27 cellular contexts compared by ENCODE assay signal in genomic region chr22:40302149-40302548, GRCh38.
"Had no signal": no experiment of that assay in that cellular context is flagged by ENCODE, and none has a peak within 500 bp of the region (broad histone marks: within the 10 kb centered on the region; RNA-seq: fewer than 3 reads in every experiment).

No MANE protein-coding gene starts in this region.

- H3K27ac ChIP-seq: ascending aorta, breast epithelium, cardiac muscle cell, coronary artery, WERI-Rb-1 had no signal

- H3K27me3 ChIP-seq: ascending aorta, breast epithelium, cardiac muscle cell, dorsolateral prefrontal cortex had no signal

- H3K4me1 ChIP-seq: breast epithelium had no signal

- H3K4me3 Mint-ChIP-seq: activated B cell treated with CpG ODN at 0.5 μM for 24 hours; activated naive CD4-positive, alpha-beta T cell treated with anti-CD3 and anti-CD28 coated beads, Interleukin-2, amount 10 ng/mL, durations not matched to agents 7 days and 5 days; activated naive CD8-positive, alpha-beta T cell treated with anti-CD3 and anti-CD28 coated beads, Interleukin-2, amount 10 ng/mL, durations not matched to agents 7 days and 5 days; brain; dendritic cell treated with granulocyte-macrophage colony-stimulating factor and Interleukin-4, amounts not matched to agents 40 ng/mL and 50 ng/mL, for 4 days; endodermal cell; T-helper 17 cell; T-helper 2 cell treated with Interferon-gamma antibody and Interleukin-4, amounts not matched to agents 5 μg/mL and 100 μg/mL, for 36 hours had no signal

- DNase-seq: activated B cell treated with CpG ODN at 0.5 μM for 24 hours; activated CD8-positive, alpha-beta memory T cell treated with anti-CD3 and anti-CD28 coated beads, Interleukin-2, amount 50 U/mL, for 48 hours; activated gamma-delta T cell; activated naive CD4-positive, alpha-beta T cell; activated naive CD4-positive, alpha-beta T cell treated with anti-CD3 and anti-CD28 coated beads, Interleukin-2, amount 10 ng/mL, durations not matched to agents 7 days and 5 days; activated naive CD8-positive, alpha-beta T cell treated with anti-CD3 and anti-CD28 coated beads, Interleukin-2, amount 10 ng/mL, durations not matched to agents 7 days and 5 days; central memory CD4-positive, alpha-beta T cell; dorsolateral prefrontal cortex; effector memory CD4-positive, alpha-beta T cell; endodermal cell; foreskin fibroblast; T-helper 1 cell; T-helper 17 cell; T1000; WERI-Rb-1 had no signal

- H3K4me1 Mint-ChIP-seq: activated B cell treated with CpG ODN at 0.5 μM for 24 hours, brain, endodermal cell had no signal

- ATAC-seq: activated CD4-positive, CD25-positive, alpha-beta regulatory T cell treated with anti-CD3 and anti-CD28 coated beads, Interleukin-2, amount 50 U/mL, for 24 hours; esophagus mucosa; SK-N-SH treated with all-trans-retinoic acid at 6 μM for 48 hours; T-helper 17 cell had no signal

- H3K27ac Mint-ChIP-seq: activated B cell treated with CpG ODN at 0.5 μM for 24 hours; activated naive CD8-positive, alpha-beta T cell treated with anti-CD3 and anti-CD28 coated beads, Interleukin-2, amount 10 ng/mL, durations not matched to agents 7 days and 5 days; brain; dendritic cell treated with granulocyte-macrophage colony-stimulating factor and Interleukin-4, amounts not matched to agents 40 ng/mL and 50 ng/mL, for 4 days; endodermal cell; T-helper 17 cell; T-helper 2 cell treated with Interferon-gamma antibody and Interleukin-4, amounts not matched to agents 5 μg/mL and 100 μg/mL, for 36 hours had no signal

- FAIRE-seq: frontal cortex had no signal

- H3K4me3 ChIP-seq: ascending aorta, breast epithelium, cardiac muscle cell, coronary artery, dorsolateral prefrontal cortex had no signal

- H3K9me3 Mint-ChIP-seq: activated B cell treated with CpG ODN at 0.5 μM for 24 hours; activated naive CD4-positive, alpha-beta T cell treated with anti-CD3 and anti-CD28 coated beads, Interleukin-2, amount 10 ng/mL, durations not matched to agents 7 days and 5 days; activated naive CD4-positive, alpha-beta T cell treated with anti-CD3 and anti-CD28 coated beads, Interleukin-2, amount 50 U/mL, for 72 hours; activated naive CD8-positive, alpha-beta T cell treated with anti-CD3 and anti-CD28 coated beads, Interleukin-2, amount 10 ng/mL, durations not matched to agents 7 days and 5 days; brain; dendritic cell treated with granulocyte-macrophage colony-stimulating factor and Interleukin-4, amounts not matched to agents 40 ng/mL and 50 ng/mL, for 4 days; endodermal cell; T-helper 2 cell treated with Interferon-gamma antibody and Interleukin-4, amounts not matched to agents 5 μg/mL and 100 μg/mL, for 36 hours had no signal

- H3K9me3 ChIP-seq: ascending aorta, breast epithelium had no signal

- H3K27me3 Mint-ChIP-seq: activated B cell treated with CpG ODN at 0.5 μM for 24 hours; activated naive CD4-positive, alpha-beta T cell treated with anti-CD3 and anti-CD28 coated beads, Interleukin-2, amount 10 ng/mL, durations not matched to agents 7 days and 5 days; activated naive CD8-positive, alpha-beta T cell treated with anti-CD3 and anti-CD28 coated beads, Interleukin-2, amount 10 ng/mL, durations not matched to agents 7 days and 5 days; brain; dendritic cell treated with granulocyte-macrophage colony-stimulating factor and Interleukin-4, amounts not matched to agents 40 ng/mL and 50 ng/mL, for 4 days; T-helper 17 cell had no signal
